9 cellular contexts compared by ENCODE assay signal in genomic region chr2:20012032-20012281, GRCh38. TPM values are rescaled to one million over a fixed set of nuclear protein-coding genes. Genes with fewer than 3 reads are reported as not detected.
A peak's percentile ranks its signal among the peaks of the same experiment; 100 is the strongest.
DNase-seq lines count a peak whose midpoint lies in the region; ATAC-seq and TF ChIP-seq lines count a peak whose summit lies in the region.
"Had no signal": no experiment of that assay in that cellular context is flagged by ENCODE, and none has a peak within 500 bp of the region (broad histone marks: within the 10 kb centered on the region; RNA-seq: fewer than 3 reads in every experiment).

No MANE protein-coding gene starts in this region.

- H3K27me3 ChIP-seq in breast epithelium (no peaks in the 10 kb centered on the region), lower lobe of right lung (ENCODE audit: low read depth) (peaks cover 14% of the 10 kb centered on the region), tibial nerve (no peaks in the 10 kb centered on the region)

- intact Hi-C loops in breast epithelium (cut with DNase I; ENCODE audit: low total_unique reads), result loop anchor here (10.0 kb wide), 1 partner anchor 83 kb away; no protein-coding TSS in a partner anchor
- intact Hi-C loops in lower lobe of right lung (cut with DNase I), result no loop called here

- no peaks in the 10 kb centered on the region for H3K9me3 ChIP-seq in breast epithelium
- H3K9me3 ChIP-seq in lower lobe of right lung, result no peaks in the 10 kb centered on the region
- H3K9me3 ChIP-seq in tibial nerve, result peaks cover 0 to 6% (median 0%) of the 10 kb centered on the region in 4 donors

- TF ChIP-seq POLR2A in breast epithelium (IDR thresholded peaks at IDR 0.05), result no peak
- TF ChIP-seq POLR2A in tibial nerve (IDR thresholded peaks at IDR 0.05), result no peak

- DNase-seq in activated T-cell treated with anti-CD3 and anti-CD28 coated beads, Interleukin-2, amount 50 U/mL, for 72 hours, result no peak
- no peak for DNase-seq in activated T-cell treated with anti-CD3 and anti-CD28 coated beads, Interleukin-2, amount 50 U/mL, for 48 hours
- DNase-seq in breast epithelium (ENCODE audit: low spot score in 2 of 2), result no peak
- no peak for DNase-seq in lower lobe of right lung
- DNase-seq in tibial nerve (ENCODE audit: low spot score in 2 of 2), result no peak
- no peak for DNase-seq in NCI-H510A (lab: John Stamatoyannopoulos, UW)
- DNase-seq in NCI-H524 treated with DMSO at 0.1 percent for 48 hours (lab: John Stamatoyannopoulos, UW), result no peak
- DNase-seq: NCI-H1436 had no signal

- peaks cover 0 to 4% of the 10 kb centered on the region in 2 donors for H3K36me3 Mint-ChIP-seq in activated T-cell treated with anti-CD3 and anti-CD28 coated beads, Interleukin-2, amount 50 U/mL, for 72 hours (ENCODE audit: insufficient read depth in 2 of 2)

- H3K36me3 ChIP-seq in breast epithelium (no peaks in the 10 kb centered on the region), lower lobe of right lung (no peaks in the 10 kb centered on the region), tibial nerve (no peaks in the 10 kb centered on the region)

- peak overlapping the region; percentile 66 to 77 for H3K4me3 Mint-ChIP-seq in activated T-cell treated with anti-CD3 and anti-CD28 coated beads, Interleukin-2, amount 50 U/mL, for 72 hours

- H3K27ac Mint-ChIP-seq in activated T-cell treated with anti-CD3 and anti-CD28 coated beads, Interleukin-2, amount 50 U/mL, for 72 hours, result no peak overlapping the region

- peaks cover 35% of the 10 kb centered on the region for H3K27me3 Mint-ChIP-seq in activated T-cell treated with anti-CD3 and anti-CD28 coated beads, Interleukin-2, amount 50 U/mL, for 72 hours (ENCODE audit: low read depth)

- 23 to 25% methylated on average over 4 of the region's 4 CpGs for WGBS in tibial nerve, 2 donors

- peak overlapping the region in 1 of 2 donors; percentile 70 for H3K27ac ChIP-seq in breast epithelium
- peak overlapping the region; percentile 77 for H3K27ac ChIP-seq in lower lobe of right lung
- H3K27ac ChIP-seq in tibial nerve, result peak overlapping the region in 3 of 4 donors; percentile 59 to 87 (median 79)

- peak in 1 of 2 donors; percentile 10 for ATAC-seq in activated T-cell treated with anti-CD3 and anti-CD28 coated beads, Interleukin-2, amount 50 U/mL, for 72 hours (replicated peaks in 1 of 2)
- peak; percentile 8 to 41 for ATAC-seq in lower lobe of right lung
- no peak for ATAC-seq in HG03342 (IDR thresholded peaks at IDR 0.05; ENCODE audit: unreplicated experiment)

- H3K4me1 Mint-ChIP-seq in activated T-cell treated with anti-CD3 and anti-CD28 coated beads, Interleukin-2, amount 50 U/mL, for 72 hours (ENCODE audit: low read depth), result peaks cover 12% of the 10 kb centered on the region

- H3K4me3 ChIP-seq in breast epithelium (peak overlapping the region; percentile 47 to 79 (median 61)), lower lobe of right lung (peak overlapping the region; percentile 61), tibial nerve (peak overlapping the region; percentile 34 to 69 (median 42))

- TF ChIP-seq CTCF in breast epithelium (IDR thresholded peaks at IDR 0.05) (no peak), lower lobe of right lung (IDR thresholded peaks at IDR 0.05) (no peak), tibial nerve (IDR thresholded peaks at IDR 0.05) (no peak)

- no peaks in the 10 kb centered on the region for H3K9me3 Mint-ChIP-seq in activated T-cell treated with anti-CD3 and anti-CD28 coated beads, Interleukin-2, amount 50 U/mL, for 72 hours

- TF ChIP-seq EP300 in tibial nerve (IDR thresholded peaks at IDR 0.05), result no peak

- peaks cover 0 to 5% of the 10 kb centered on the region in 2 donors for H3K4me1 ChIP-seq in breast epithelium
- H3K4me1 ChIP-seq in lower lobe of right lung, result peaks cover 20% of the 10 kb centered on the region
- H3K4me1 ChIP-seq in tibial nerve, result peaks cover 0 to 21% (median 4%) of the 10 kb centered on the region in 4 donors

RNA-seq across cellular contexts. Expression of gene MATN3, which starts 0.5 kb away (rescaled TPM):
- not detected for total RNA-seq in activated T-cell treated with anti-CD3 and anti-CD28 coated beads, Interleukin-2, amount 50 U/mL, for 72 hours
- 1 to 10 TPM; 1.3 to 2.9 (median 2.6) TPM for total RNA-seq in breast epithelium
- 8.1 TPM for total RNA-seq in lower lobe of right lung
- 10 to 100 TPM; 11.4 to 35.2 (median 29.8) TPM for total RNA-seq in tibial nerve

RNA-seq across cellular contexts. Expression of gene WDR35, which starts 22.1 kb away (rescaled TPM):
- 1 to 10 TPM; 4.7 to 6.4 TPM for total RNA-seq in activated T-cell treated with anti-CD3 and anti-CD28 coated beads, Interleukin-2, amount 50 U/mL, for 72 hours
- total RNA-seq in breast epithelium, result 10 to 100 TPM; 12.5 to 18.7 (median 17.7) TPM
- 8.8 TPM for total RNA-seq in lower lobe of right lung
- 10 to 100 TPM; 16.3 to 24.3 (median 21.2) TPM for total RNA-seq in tibial nerve

RNA-seq across cellular contexts. Expression of gene LAPTM4A, which starts 39.5 kb away (rescaled TPM):
- 10 to 100 TPM; 26.0 to 33.3 TPM for total RNA-seq in activated T-cell treated with anti-CD3 and anti-CD28 coated beads, Interleukin-2, amount 50 U/mL, for 72 hours
- total RNA-seq in breast epithelium, result 100 to 1,000 TPM; 199 to 349 (median 264) TPM
- total RNA-seq in lower lobe of right lung, result 223 TPM
- total RNA-seq in tibial nerve, result 100 to 1,000 TPM; 138 to 216 (median 191) TPM
